Comparison of ENCODE assay signal across 25 cellular contexts in the genomic region with DNA sequence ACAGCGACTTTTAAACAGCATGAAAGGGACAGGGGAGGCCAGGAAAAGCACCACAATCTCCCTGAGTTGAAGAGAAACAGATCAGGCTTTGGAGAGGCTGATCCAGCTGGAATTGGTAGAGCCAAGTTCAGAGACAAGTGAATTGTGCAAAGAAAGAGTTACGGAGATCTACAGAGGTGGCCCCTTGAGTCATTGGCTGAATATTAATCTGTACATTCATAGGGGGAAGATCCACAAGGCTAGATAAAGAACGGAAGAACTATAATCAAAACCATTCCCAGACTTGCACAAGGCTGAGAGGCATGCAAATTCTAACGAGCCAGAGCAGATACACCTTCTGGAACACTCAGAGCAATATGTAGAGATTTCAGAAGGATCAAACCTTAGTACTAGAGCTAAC. TPM values are rescaled to one million over a fixed set of nuclear protein-coding genes. Genes with fewer than 3 reads are reported as not detected.
DNase-seq lines count a peak whose midpoint lies in the region; ATAC-seq and TF ChIP-seq lines count a peak whose summit lies in the region.
"Had no signal": no experiment of that assay in that cellular context is flagged by ENCODE, and none has a peak within 500 bp of the region (broad histone marks: within the 10 kb centered on the region; RNA-seq: fewer than 3 reads in every experiment).

No MANE protein-coding gene starts in this region.

- H3K36me3 ChIP-seq in hepatocyte (replicated peaks; ENCODE audit: insufficient read depth, low read depth) = no peaks in the 10 kb centered on the region
- H3K36me3 ChIP-seq: prostate gland, SJCRH30, tibial artery had no signal

- H3K79me2 ChIP-seq in hepatocyte = no peaks in the 10 kb centered on the region

- no peak for TF ChIP-seq CTCF in AG10803 (conservative IDR thresholded peaks at IDR 0.05; ENCODE audit: low read length)
- TF ChIP-seq CTCF in choroid plexus epithelial cell (conservative IDR thresholded peaks at IDR 0.05; ENCODE audit: low read depth, low read length) = no peak
- TF ChIP-seq CTCF in hepatocyte (IDR thresholded peaks at IDR 0.05; ENCODE audit: poor library complexity) = no peak

- H2AFZ ChIP-seq in hepatocyte = no peak overlapping the region

- ATAC-seq in GM18861 (IDR thresholded peaks at IDR 0.05; ENCODE audit: unreplicated experiment) = no peak
- no peak for ATAC-seq in HG02973 (IDR thresholded peaks at IDR 0.05; ENCODE audit: unreplicated experiment)
- ATAC-seq: K562, WTC11 had no signal

- H3K4me3 ChIP-seq in AG10803 (ENCODE audit: low read length) (no peak overlapping the region), choroid plexus epithelial cell (ENCODE audit: low read depth, low read length) (no peak overlapping the region), hepatocyte (no peak overlapping the region)
- H3K4me3 ChIP-seq: dorsolateral prefrontal cortex, K562, prostate gland, SJCRH30, skin epidermis, tibial artery had no signal

- H3K4me2 ChIP-seq in hepatocyte = peak overlapping the region; percentile 34

- H3K27me3 ChIP-seq in hepatocyte = no peaks in the 10 kb centered on the region
- H3K27me3 ChIP-seq: SJCRH30 had no signal

- WGBS in hepatocyte (ENCODE audit: low lambda C conversion rate, missing lambda C conversion rate) = 26% methylated on average over 4 of the region's 4 CpGs

- no peaks in the 10 kb centered on the region for H3K9me3 ChIP-seq in hepatocyte (ENCODE audit: low read depth)
- H3K9me3 ChIP-seq: prostate gland, SJCRH30 had no signal

- H3K9me2 ChIP-seq in hepatocyte (replicated peaks; ENCODE audit: insufficient read depth) = no peaks in the 10 kb centered on the region

- peak overlapping the region; percentile 15 for H3K27ac ChIP-seq in hepatocyte
- H3K27ac ChIP-seq: dorsolateral prefrontal cortex, SJCRH30, tibial artery had no signal

- peak; percentile 83 for DNase-seq in AG10803 (ENCODE audit: low read depth)
- DNase-seq in HS-5 (ENCODE audit: low read depth) = peak; percentile 71
- DNase-seq in choroid plexus epithelial cell (ENCODE audit: low read depth) = peak; percentile 40
- DNase-seq in hepatocyte (ENCODE audit: low spot score) = peak; percentile 30
- no peak for DNase-seq in T-helper 1 cell
- no peak for DNase-seq in NOMO-1 (lab: John Stamatoyannopoulos, UW; ENCODE audit: unreplicated experiment in 2 of 2)
- DNase-seq: activated CD4-positive, alpha-beta T cell treated with anti-CD3 and anti-CD28 coated beads, Interleukin-2, amount 50 U/mL, for 4 hours; activated CD8-positive, alpha-beta memory T cell treated with anti-CD3 and anti-CD28 coated beads, Interleukin-2, amount 50 U/mL, for 48 hours; activated effector memory CD4-positive, alpha-beta T cell treated with anti-CD3 and anti-CD28 coated beads, Interleukin-2, amount 50 U/mL, for 16 hours; caudate nucleus; COR-L47; dorsolateral prefrontal cortex; MM.1S; NCI-H1694 treated with DMSO at 0.1 percent for 48 hours; SJCRH30; stimulated activated CD4-positive, alpha-beta T cell treated with anti-CD3 and anti-CD28 coated beads, Interleukin-2, amount 100 ng/mL, for 48 hours; stimulated activated naive CD4-positive, alpha-beta T cell treated with Interleukin-2 at 50 U/mL for 16 hours; tibial artery had no signal

- peaks cover 16% of the 10 kb centered on the region for H3K4me1 ChIP-seq in hepatocyte (ENCODE audit: insufficient read depth)
- H3K4me1 ChIP-seq: SJCRH30, tibial artery had no signal

- no peaks in the 10 kb centered on the region for H4K20me1 ChIP-seq in hepatocyte (ENCODE audit: insufficient read depth, poor library complexity, severe bottlenecking)

RNA-seq across cellular contexts. Expression of a gene that starts 14.2 kb away (rescaled TPM):
- total RNA-seq in hepatocyte = 12.8 and 14.2 TPM in 2 replicates
- polyA plus RNA-seq in hepatocyte = 15.1 and 25.9 TPM in 2 replicates
- total RNA-seq: K562, OCI-LY7, SJCRH30 had no signal
- polyA plus RNA-seq: K562 had no signal

Comparison
In these comparisons a context has a peak if more than half of its experiments do, and no peak if none do; other contexts are left out.
1. DNase-seq: peak in AG10803 (single experiment), HS-5 (single experiment), choroid plexus epithelial cell (single experiment) and hepatocyte (single experiment); none in T-helper 1 cell (0 of 5) and NOMO-1 (0 of 2).